In the genomic region with DNA sequence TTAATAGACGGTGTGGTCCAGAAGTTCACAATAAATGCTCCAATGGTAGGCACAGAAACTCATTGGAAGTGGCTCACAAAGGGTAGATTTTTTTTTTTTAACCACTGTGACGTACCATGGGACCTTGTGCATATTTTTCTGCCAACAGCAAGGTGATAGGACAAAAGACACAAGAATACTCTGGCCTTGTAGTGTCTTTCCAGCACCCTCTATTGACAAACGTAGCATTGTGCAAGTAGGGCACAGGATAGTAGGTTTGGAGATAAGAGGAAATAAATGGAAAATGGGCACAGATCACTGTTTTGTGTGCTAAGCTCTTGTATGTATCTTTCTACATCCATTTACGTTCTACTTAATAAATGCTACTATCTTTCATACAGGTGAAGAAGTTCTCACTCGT, we compare ENCODE assay signal across 10 cellular contexts.
A peak's percentile ranks its signal among the peaks of the same experiment; 100 is the strongest.
DNase-seq lines count a peak whose midpoint lies in the region; ATAC-seq and TF ChIP-seq lines count a peak whose summit lies in the region.
"Had no signal": no experiment of that assay in that cellular context is flagged by ENCODE, and none has a peak within 500 bp of the region (broad histone marks: within the 10 kb centered on the region; RNA-seq: fewer than 3 reads in every experiment).

No MANE protein-coding gene starts in this region.

- H3K36me3 ChIP-seq in PC-3 (ENCODE audit: low read depth, low read length): no peaks in the 10 kb centered on the region
- no peaks in the 10 kb centered on the region for H3K36me3 ChIP-seq in thyroid gland
- no peaks in the 10 kb centered on the region for H3K36me3 ChIP-seq in GM23248 (ENCODE audit: low read depth)

- H3K4me2 ChIP-seq in PC-3 (ENCODE audit: low read length): no peak overlapping the region
- H3K4me2 ChIP-seq in GM23248 (ENCODE audit: unreplicated experiment): no peak overlapping the region

- TF ChIP-seq CTCF in PC-3 (conservative IDR thresholded peaks at IDR 0.05; ENCODE audit: low read depth, low read length) (peak; percentile 74), thyroid gland (IDR thresholded peaks at IDR 0.05) (peak in 4 of 6 experiments; percentile 17 to 68 (median 56))

- TF ChIP-seq POLR2A in thyroid gland (IDR thresholded peaks at IDR 0.05): no peak

- no peaks in the 10 kb centered on the region for H4K20me1 ChIP-seq in PC-3 (ENCODE audit: low read length)
- H4K20me1 ChIP-seq in GM23248 (ENCODE audit: insufficient read depth): no peaks in the 10 kb centered on the region

- H3K9ac ChIP-seq in PC-3 (ENCODE audit: low read length) (no peak overlapping the region), GM23248 (no peak overlapping the region)

- H3K27ac ChIP-seq in PC-3 (ENCODE audit: low read length) (no peak overlapping the region), thyroid gland (no peak overlapping the region), GM23248 (no peak overlapping the region)

- H2AFZ ChIP-seq in PC-3 (ENCODE audit: low read length) (0 out of 2 replicates have a peak overlapping the region, but pooled peaks have one; percentile 35), GM23248 (no peak overlapping the region)

- 62 to 69% methylated on average over 5 of the region's 5 CpGs for WGBS in thyroid gland, 2 donors
- WGBS in GM23248 (ENCODE audit: low coverage in 1 of 2, low lambda C conversion rate in 2 of 2, missing lambda C conversion rate in 2 of 2), 2 experiments: 24 to 34% methylated on average over 5 of the region's 5 CpGs

- intact Hi-C loops in PC-3 (cut with micrococcal nuclease) (loop anchor here (1.0 kb wide), 2 partner anchors 312 to 358 kb away; no protein-coding TSS in a partner anchor), thyroid gland (cut with DNase I) (no loop called here)

- H3K79me2 ChIP-seq in PC-3 (ENCODE audit: low read length) (no peaks in the 10 kb centered on the region), GM23248 (ENCODE audit: insufficient read depth) (no peaks in the 10 kb centered on the region)

- H3K4me1 ChIP-seq in PC-3 (ENCODE audit: insufficient read depth, low read length): no peaks in the 10 kb centered on the region
- no peaks in the 10 kb centered on the region for H3K4me1 ChIP-seq in thyroid gland
- H3K4me1 ChIP-seq in GM23248 (ENCODE audit: insufficient read depth): no peaks in the 10 kb centered on the region

- H3K4me3 ChIP-seq in PC-3 (ENCODE audit: low read length) (no peak overlapping the region), thyroid gland (replicated peaks in 1 of 3) (no peak overlapping the region), GM23248 (no peak overlapping the region)

- H3F3A ChIP-seq in PC-3 (ENCODE audit: low read length, unreplicated experiment): no peaks in the 10 kb centered on the region
- no peaks in the 10 kb centered on the region for H3F3A ChIP-seq in GM23248 (ENCODE audit: insufficient read depth)

- no TSS peak for BruUV-seq in PC-3 (replicated peaks; lab: Mats Ljungman, UMichigan)

- no peaks in the 10 kb centered on the region for H3K27me3 ChIP-seq in PC-3 (ENCODE audit: low read length)
- H3K27me3 ChIP-seq in thyroid gland: no peaks in the 10 kb centered on the region
- no peaks in the 10 kb centered on the region for H3K27me3 ChIP-seq in GM23248 (replicated peaks; ENCODE audit: insufficient read depth)

- H3K9me3 ChIP-seq in PC-3 (ENCODE audit: low read length) (no peaks in the 10 kb centered on the region), thyroid gland (no peaks in the 10 kb centered on the region), GM23248 (ENCODE audit: low read depth) (no peaks in the 10 kb centered on the region)

- CTCF ChIA-PET in PC-3 (lab: Charles Lee): interaction anchor here (0.7 kb wide), 1 partner anchor 28 kb away, joined by 6 read pairs; no protein-coding TSS in a partner anchor

- peak; percentile 25 for DNase-seq in NCI-H82 (lab: John Stamatoyannopoulos, UW)
- no peak for DNase-seq in NCI-H82 treated with DMSO at 0.1 percent for 48 hours (lab: John Stamatoyannopoulos, UW; ENCODE audit: unreplicated experiment)
- peak; percentile 69 for DNase-seq in PC-3
- peak; percentile 41 for DNase-seq in glomerular visceral epithelial cell (ENCODE audit: extremely low spot score)
- no peak for DNase-seq in thyroid gland
- DNase-seq in GM23248: no peak
- DNase-seq: activated B cell treated with CpG ODN at 0.5 μM for 24 hours; stimulated activated CD8-positive, alpha-beta memory T cell treated with anti-CD3 and anti-CD28 coated beads, Interleukin-4, amount 100 ng/mL, for 48 hours had no signal

- peak; percentile 81 for ATAC-seq in PC-3
- ATAC-seq in esophagus mucosa: no peak
- ATAC-seq in GM19397 (IDR thresholded peaks at IDR 0.05; ENCODE audit: unreplicated experiment): no peak

- POLR2A ChIA-PET in PC-3 (lab: Charles Lee; ENCODE audit: unreplicated experiment): no interaction called here

- H3K9me2 ChIP-seq in PC-3 (replicated peaks; ENCODE audit: low read length) (no peaks in the 10 kb centered on the region), GM23248 (ENCODE audit: insufficient read depth) (no peaks in the 10 kb centered on the region)

- in situ Hi-C loops in GM23248 (cut with MboI): no loop called here

Comparison
In these comparisons a context has a peak if more than half of its experiments do, and no peak if none do; other contexts are left out.
1. DNase-seq: peak in NCI-H82 (single experiment), PC-3 (single experiment) and glomerular visceral epithelial cell (single experiment); none in NCI-H82 treated with DMSO at 0.1 percent for 48 hours (single experiment), thyroid gland (0 of 2) and GM23248 (single experiment).